In genomic region chr5:180208435-180209081, GRCh38 we compare ENCODE assay signal across 9 cellular contexts. TPM values are rescaled to one million over a fixed set of nuclear protein-coding genes. Genes with fewer than 3 reads are reported as not detected.
DNase-seq lines count a peak whose midpoint lies in the region; ATAC-seq and TF ChIP-seq lines count a peak whose summit lies in the region.
"Had no signal": no experiment of that assay in that cellular context is flagged by ENCODE, and none has a peak within 500 bp of the region (broad histone marks: within the 10 kb centered on the region; RNA-seq: fewer than 3 reads in every experiment).

No MANE protein-coding gene starts in this region.

- DNase-seq in NCI-H748 (lab: John Stamatoyannopoulos, UW; ENCODE audit: unreplicated experiment) = peak; percentile 67
- no peak for DNase-seq in NCI-H748 treated with DMSO at 0.1 percent for 48 hours (lab: John Stamatoyannopoulos, UW)
- DNase-seq in WTC11 (ENCODE audit: low spot score) = peak; percentile 51
- DNase-seq in glomerular visceral epithelial cell (ENCODE audit: extremely low spot score) = peak; percentile 11
- no peak for DNase-seq in sciatic nerve (ENCODE audit: low spot score)
- DNase-seq in pons (ENCODE audit: low spot score) = no peak
- DNase-seq in NCI-H1694 (lab: John Stamatoyannopoulos, UW) = no peak

- H3K36me3 Mint-ChIP-seq in WTC11 = no peaks in the 10 kb centered on the region

- peaks cover 35% of the 10 kb centered on the region for H3K27me3 Mint-ChIP-seq in WTC11 (ENCODE audit: low read depth)

- ATAC-seq in HG02884 (IDR thresholded peaks at IDR 0.05; ENCODE audit: unreplicated experiment) = peak; percentile 18
- peak; percentile 36 for ATAC-seq in WTC11
- peak; percentile 29 for ATAC-seq in sciatic nerve

- peaks cover 10% of the 10 kb centered on the region for H3K4me1 Mint-ChIP-seq in WTC11

- no peak overlapping the region for H3K27ac Mint-ChIP-seq in WTC11

- POLR2A ChIA-PET in WTC11 (lab: Charles Lee) = interaction anchor here (0.6 kb wide), 1 partner anchor 1224 kb away, joined by 3 read pairs; no protein-coding TSS in a partner anchor

- no peaks in the 10 kb centered on the region; the same call in 1 of the 2 replicates for H3K9me3 Mint-ChIP-seq in WTC11

- peak overlapping the region; percentile 72 for H3K4me3 Mint-ChIP-seq in WTC11

- no peak for TF ChIP-seq CTCF in WTC11 (IDR thresholded peaks at IDR 0.05)

- intact Hi-C loops in sciatic nerve (cut with DNase I) = no loop called here

- CTCF ChIA-PET in WTC11 (lab: Charles Lee) = interaction anchor here (1.0 to 3.1 kb wide), 21 partner anchors 9 to 411 kb away, joined by 3 to 29 read pairs (median 6); no protein-coding TSS in a partner anchor

TF ChIP-seq in WTC11, 78 proteins besides CTCF, POLR2A, EP300 and RAD21:
- TF ChIP-seq GTF2I (CRISPR knock-in tag; conservative IDR thresholded peaks at IDR 0.05) (peak; percentile 90), ZNF121 (CRISPR knock-in tag; IDR thresholded peaks at IDR 0.05) (0 out of 2 replicates have a peak, but pooled peaks have one; percentile 14), HMGA2 (CRISPR knock-in tag; IDR thresholded peaks at IDR 0.05) (no peak)

RNA-seq across cellular contexts. Expression of gene RASGEF1C, which starts 0.5 kb away (rescaled TPM):
- total RNA-seq in WTC11 (2021) (0.44 to 0.96 TPM (median 0.82 TPM) in 3 replicates), sciatic nerve (10.3 TPM)
- total RNA-seq: activated CD8-positive, alpha-beta memory T cell treated with anti-CD3 and anti-CD28 coated beads for 36 hours had no signal

Comparison
In these comparisons a context has a peak if more than half of its experiments do, and no peak if none do; other contexts are left out.
1. DNase-seq: peak in NCI-H748 (single experiment), WTC11 (single experiment) and glomerular visceral epithelial cell (single experiment); none in NCI-H748 treated with DMSO at 0.1 percent for 48 hours (single experiment), sciatic nerve (single experiment), pons (single experiment) and NCI-H1694 (single experiment).
2. Peak in every context shown above with its lines, with median percentiles within 50 percentile points of each other: ATAC-seq.